ENCODE assay signal across 18 cellular contexts in genomic region chr4:173325007-173325736, GRCh38.
"Had no signal": no experiment of that assay in that cellular context is flagged by ENCODE, and none has a peak within 500 bp of the region (broad histone marks: within the 10 kb centered on the region; RNA-seq: fewer than 3 reads in every experiment).

No MANE protein-coding gene starts in this region.

- H3K4me1 ChIP-seq: foreskin keratinocyte, left ventricle myocardium inferior, upper lobe of left lung had no signal

- H3K4me3 ChIP-seq: coronary artery, left ventricle myocardium inferior, spleen, upper lobe of left lung had no signal

- H3K9me3 Mint-ChIP-seq: activated T-cell treated with anti-CD3 and anti-CD28 coated beads, Interleukin-2, amount 50 U/mL, for 4 hours; memory B cell; natural killer cell treated with Interleukin-12 subunit alpha and Interleukin-12 subunit beta and Interleukin-15 and Interleukin-18, amount 100 ng/mL, for 72 hours had no signal

- H3K27ac ChIP-seq: coronary artery, foreskin keratinocyte, left ventricle myocardium inferior, spleen, upper lobe of left lung had no signal

- H3K4me1 Mint-ChIP-seq: memory B cell had no signal

- H3K27me3 ChIP-seq: foreskin keratinocyte, spleen, upper lobe of left lung had no signal

- DNase-seq: activated CD8-positive, alpha-beta memory T cell treated with anti-CD3 and anti-CD28 coated beads, Interleukin-2, amount 10 ng/mL, durations not matched to agents 7 days and 5 days; activated gamma-delta T cell treated with Interleukin-2 at 50 U/mL for 16 hours; activated T-cell treated with anti-CD3 and anti-CD28 coated beads, Interleukin-2, amount 50 U/mL, for 4 hours; caudate nucleus; effector CD4-positive, alpha-beta T cell; foreskin keratinocyte; left ventricle myocardium inferior; spleen; stimulated activated CD4-positive, alpha-beta T cell treated with anti-CD3 and anti-CD28 coated beads, Interleukin-1b, Interleukin-23, amount 100 ng/mL, for 48 hours; stimulated activated naive CD4-positive, alpha-beta T cell; substantia nigra; T-helper 17 cell; upper lobe of left lung had no signal

- H3K9me3 ChIP-seq: left ventricle myocardium inferior, spleen, upper lobe of left lung had no signal

- ATAC-seq: activated CD4-positive, CD25-positive, alpha-beta regulatory T cell treated with anti-CD3 and anti-CD28 coated beads, Interleukin-2, amount 50 U/mL, for 24 hours; activated CD8-positive, alpha-beta memory T cell treated with anti-CD3 and anti-CD28 coated beads, Interleukin-2, amount 10 ng/mL, durations not matched to agents 7 days and 5 days; activated T-cell treated with anti-CD3 and anti-CD28 coated beads, Interleukin-2, amount 50 U/mL, for 4 hours; foreskin keratinocyte; natural killer cell treated with Interleukin-12 subunit alpha and Interleukin-12 subunit beta and Interleukin-15 and Interleukin-18, amount 100 ng/mL, for 72 hours; sciatic nerve; T-helper 17 cell had no signal

- H3K27me3 Mint-ChIP-seq: activated CD8-positive, alpha-beta memory T cell treated with anti-CD3 and anti-CD28 coated beads, Interleukin-2, amount 10 ng/mL, durations not matched to agents 7 days and 5 days; memory B cell; natural killer cell treated with Interleukin-12 subunit alpha and Interleukin-12 subunit beta and Interleukin-15 and Interleukin-18, amount 100 ng/mL, for 72 hours; T-helper 17 cell had no signal

- H3K27ac Mint-ChIP-seq: activated CD8-positive, alpha-beta memory T cell treated with anti-CD3 and anti-CD28 coated beads, Interleukin-2, amount 10 ng/mL, durations not matched to agents 7 days and 5 days; memory B cell; natural killer cell treated with Interleukin-12 subunit alpha and Interleukin-12 subunit beta and Interleukin-15 and Interleukin-18, amount 100 ng/mL, for 72 hours; T-helper 17 cell had no signal

- H3K4me3 Mint-ChIP-seq: activated CD8-positive, alpha-beta memory T cell treated with anti-CD3 and anti-CD28 coated beads, Interleukin-2, amount 10 ng/mL, durations not matched to agents 7 days and 5 days; activated T-cell treated with anti-CD3 and anti-CD28 coated beads, Interleukin-2, amount 50 U/mL, for 4 hours; memory B cell; natural killer cell treated with Interleukin-12 subunit alpha and Interleukin-12 subunit beta and Interleukin-15 and Interleukin-18, amount 100 ng/mL, for 72 hours; T-helper 17 cell had no signal
